30 cellular contexts compared by ENCODE assay signal in genomic region chr19:4776436-4777205, GRCh38. TPM values are rescaled to one million over a fixed set of nuclear protein-coding genes. Genes with fewer than 3 reads are reported as not detected.
DNase-seq lines count a peak whose midpoint lies in the region; ATAC-seq, FAIRE-seq and TF ChIP-seq lines count a peak whose summit lies in the region.
"Had no signal": no experiment of that assay in that cellular context is flagged by ENCODE, and none has a peak within 500 bp of the region (broad histone marks: within the 10 kb centered on the region; RNA-seq: fewer than 3 reads in every experiment).

No MANE protein-coding gene starts in this region.

- CTCF ChIA-PET in PC-3 (lab: Charles Lee): no interaction called here

- no peak for ATAC-seq in PC-3
- ATAC-seq: left lung; stimulated activated naive CD8-positive, alpha-beta T cell treated with anti-CD3 and anti-CD28 coated beads, Interleukin-15, Interleukin-2, amounts not matched to agents 100 U/mL and 50 U/mL, for 24 hours had no signal

- H3K4me3 ChIP-seq in BLaER1 (no peak overlapping the region), GM23248 (no peak overlapping the region), PC-3 (ENCODE audit: low read length) (no peak overlapping the region), neural cell (ENCODE audit: low read length) (peak overlapping the region; percentile 26)
- H3K4me3 ChIP-seq: left lung, MG63, right atrium auricular region, smooth muscle cell, thoracic aorta, uterus had no signal

- intact Hi-C loops in PC-3 (cut with micrococcal nuclease): no loop called here

- H3K79me2 ChIP-seq in GM23248 (ENCODE audit: insufficient read depth) (no peaks in the 10 kb centered on the region), PC-3 (ENCODE audit: low read length) (no peaks in the 10 kb centered on the region), neural cell (replicated peaks; ENCODE audit: insufficient read depth, low read length) (no peaks in the 10 kb centered on the region)

- peak overlapping the region; percentile 70 for H3K4me2 ChIP-seq in BLaER1
- no peak overlapping the region for H3K4me2 ChIP-seq in GM23248 (ENCODE audit: unreplicated experiment)
- H3K4me2 ChIP-seq in PC-3 (ENCODE audit: low read length): no peak overlapping the region
- no peak overlapping the region for H3K4me2 ChIP-seq in neural cell (ENCODE audit: low read length)
- H3K4me2 ChIP-seq: smooth muscle cell had no signal

- TF ChIP-seq CTCF in PC-3 (conservative IDR thresholded peaks at IDR 0.05; ENCODE audit: low read depth, low read length) (no peak), neural cell (IDR thresholded peaks at IDR 0.05; ENCODE audit: poor library complexity, severe bottlenecking) (no peak)

- no peak for FAIRE-seq in GM19239 (lab: Jason Lieb, UNC)
- FAIRE-seq: islet of Langerhans had no signal

- DNase-seq in GM23248: peak; percentile 18
- peak; percentile 48 for DNase-seq in PC-3
- no peak for DNase-seq in activated CD4-positive, alpha-beta T cell treated with anti-CD3 and anti-CD28 coated beads, Interleukin-2, amount 50 U/mL, for 4 hours
- no peak for DNase-seq in NCI-H1105 (lab: John Stamatoyannopoulos, UW)
- no peak for DNase-seq in GM19239 (ENCODE audit: insufficient read length, low spot score)
- DNase-seq: activated CD4-positive, alpha-beta T cell treated with anti-CD3 and anti-CD28 coated beads, Interleukin-2, amount 50 U/mL, for 1 hour; activated CD4-positive, CD25-positive, alpha-beta regulatory T cell; activated T-cell treated with anti-CD3 and anti-CD28 coated beads, Interleukin-2, amount 50 U/mL, for 48 hours; caudate nucleus; COR-L47; cortex of kidney; DMS53; effector memory CD4-positive, alpha-beta T cell; GDM1; KBM-7; left lung; MG63; NCI-H2029 treated with DMSO at 0.1 percent for 48 hours; NCI-H82; posterior cingulate gyrus; stimulated activated CD4-positive, alpha-beta T cell treated with anti-CD3 and anti-CD28 coated beads, Interleukin-1b, Interleukin-23, amount 100 ng/mL, for 48 hours; stimulated activated naive CD8-positive, alpha-beta T cell treated with anti-CD3 and anti-CD28 coated beads, Interleukin-15, Interleukin-2, amounts not matched to agents 100 U/mL and 50 U/mL, for 24 hours; uterus had no signal

- H3K9ac ChIP-seq in BLaER1 (no peak overlapping the region), GM23248 (no peak overlapping the region), PC-3 (ENCODE audit: low read length) (no peak overlapping the region), neural cell (ENCODE audit: low read length) (no peak overlapping the region)

- TF ChIP-seq EP300 in neural cell (conservative IDR thresholded peaks at IDR 0.05; ENCODE audit: poor library complexity, severe bottlenecking): no peak

- in situ Hi-C loops in GM23248 (cut with MboI): no loop called here

- POLR2A ChIA-PET in PC-3 (lab: Charles Lee; ENCODE audit: unreplicated experiment): no interaction called here

- H3K9me3 ChIP-seq in BLaER1 (peaks cover 10% of the 10 kb centered on the region), GM23248 (ENCODE audit: low read depth) (no peaks in the 10 kb centered on the region), PC-3 (ENCODE audit: low read length) (no peaks in the 10 kb centered on the region), neural cell (ENCODE audit: low read length) (no peaks in the 10 kb centered on the region)
- H3K9me3 ChIP-seq: MG63, thoracic aorta, uterus had no signal

- WGBS in GM23248 (ENCODE audit: low coverage in 1 of 2, low lambda C conversion rate in 2 of 2, missing lambda C conversion rate in 2 of 2), 2 experiments: 29 to 37% methylated on average over 13 of the region's 13 CpGs

- no peaks in the 10 kb centered on the region for H3F3A ChIP-seq in GM23248 (ENCODE audit: insufficient read depth)
- no peaks in the 10 kb centered on the region for H3F3A ChIP-seq in PC-3 (ENCODE audit: low read length, unreplicated experiment)
- no peaks in the 10 kb centered on the region for H3F3A ChIP-seq in neural cell (ENCODE audit: insufficient read depth, low read length, poor library complexity, severe bottlenecking)

- H3K27me3 ChIP-seq in BLaER1 (no peaks in the 10 kb centered on the region), GM23248 (replicated peaks; ENCODE audit: insufficient read depth) (no peaks in the 10 kb centered on the region; the same call in 1 of the 2 replicates), PC-3 (ENCODE audit: low read length) (peaks cover 7% of the 10 kb centered on the region; the same call in 1 of the 2 replicates), neural cell (ENCODE audit: insufficient read depth, low read depth, low read length) (no peaks in the 10 kb centered on the region)
- H3K27me3 ChIP-seq: MG63, right atrium auricular region, uterus had no signal

- no TSS peak for BruUV-seq in PC-3 (replicated peaks; lab: Mats Ljungman, UMichigan)

- H3K9me2 ChIP-seq in GM23248 (ENCODE audit: insufficient read depth): no peaks in the 10 kb centered on the region
- H3K9me2 ChIP-seq in PC-3 (replicated peaks; ENCODE audit: low read length): no peaks in the 10 kb centered on the region
- H3K9me2 ChIP-seq in neural cell (ENCODE audit: insufficient read depth, low read length): no peaks in the 10 kb centered on the region

- H4K20me1 ChIP-seq in BLaER1: no peaks in the 10 kb centered on the region; the same call in 1 of the 2 replicates
- H4K20me1 ChIP-seq in GM23248 (ENCODE audit: insufficient read depth): no peaks in the 10 kb centered on the region
- no peaks in the 10 kb centered on the region for H4K20me1 ChIP-seq in PC-3 (ENCODE audit: low read length)
- no peaks in the 10 kb centered on the region for H4K20me1 ChIP-seq in neural cell (ENCODE audit: insufficient read depth)

- H3K4me1 ChIP-seq in BLaER1 (peaks cover 94% of the 10 kb centered on the region), GM23248 (ENCODE audit: insufficient read depth) (no peaks in the 10 kb centered on the region), PC-3 (ENCODE audit: insufficient read depth, low read length) (no peaks in the 10 kb centered on the region)
- H3K4me1 ChIP-seq: left lung, right atrium auricular region, uterus had no signal

- TF ChIP-seq RAD21 in neural cell (conservative IDR thresholded peaks at IDR 0.05): no peak

- H2AFZ ChIP-seq in GM23248 (no peak overlapping the region), PC-3 (ENCODE audit: low read length) (no peak overlapping the region), neural cell (ENCODE audit: low read depth, low read length) (no peak overlapping the region)

- no peak overlapping the region for H3K27ac ChIP-seq in BLaER1
- H3K27ac ChIP-seq in GM23248: no peak overlapping the region
- H3K27ac ChIP-seq in PC-3 (ENCODE audit: low read length): no peak overlapping the region
- H3K27ac ChIP-seq in neural cell (ENCODE audit: low read length): peak overlapping the region; percentile 42
- H3K27ac ChIP-seq: epithelial cell of prostate, left lung, right atrium auricular region, thoracic aorta, uterus had no signal

- no peaks in the 10 kb centered on the region for H3K36me3 ChIP-seq in BLaER1
- no peaks in the 10 kb centered on the region for H3K36me3 ChIP-seq in GM23248 (ENCODE audit: low read depth)
- no peaks in the 10 kb centered on the region for H3K36me3 ChIP-seq in PC-3 (ENCODE audit: low read depth, low read length)
- no peaks in the 10 kb centered on the region for H3K36me3 ChIP-seq in neural cell (ENCODE audit: insufficient read depth, low read length)
- H3K36me3 ChIP-seq: left lung, MG63, right atrium auricular region, thoracic aorta, uterus had no signal

TF ChIP-seq in neural cell, 6 proteins besides CTCF, POLR2A, EP300 and RAD21:
- TF ChIP-seq MXI1 (conservative IDR thresholded peaks at IDR 0.05; ENCODE audit: poor library complexity, severe bottlenecking) (no peak), SMC3 (conservative IDR thresholded peaks at IDR 0.05; ENCODE audit: poor library complexity) (peak; percentile 11)

RNA-seq across cellular contexts. Expression of gene FEM1A, which starts 14.9 kb away (rescaled TPM):
- 11.0 and 11.1 TPM in 2 replicates for total RNA-seq in GM23248 (2014; rRNA removed; shearing (Covaris generic))
- polyA plus RNA-seq in GM23248 (2016; fragmentation: Nextera tagmentation; extraction: Ambion mirVana): 1.1 and 1.3 TPM in 2 replicates
- 28.1 and 30.6 TPM in 2 replicates for total RNA-seq in PC-3 (2014; rRNA removed)
- polyA plus RNA-seq in neural cell: 8.7 and 9.4 TPM in 2 replicates
- 25.7 and 31.4 TPM in 2 replicates for polyA minus RNA-seq in neural cell

RNA-seq across cellular contexts. Expression of gene DPP9, which starts 53.0 kb away (rescaled TPM):
- total RNA-seq in GM23248 (2014; rRNA removed; shearing (Covaris generic)): 50.3 and 82.2 TPM in 2 replicates
- 33.0 and 37.0 TPM in 2 replicates for polyA plus RNA-seq in GM23248 (2016; fragmentation: Nextera tagmentation; extraction: Ambion mirVana)
- total RNA-seq in PC-3 (2014; rRNA removed): 129 and 215 TPM in 2 replicates
- polyA plus RNA-seq in neural cell: 11.7 and 34.9 TPM in 2 replicates
- polyA minus RNA-seq in neural cell: 14.9 and 16.8 TPM in 2 replicates

RNA-seq across cellular contexts. Expression of gene TICAM1, which starts 54.9 kb away (rescaled TPM):
- total RNA-seq in GM23248 (2014; rRNA removed; shearing (Covaris generic)): 2.0 and 4.2 TPM in 2 replicates
- 19.9 TPM in 2 replicates for polyA plus RNA-seq in GM23248 (2016; fragmentation: Nextera tagmentation; extraction: Ambion mirVana)
- 6.5 and 17.0 TPM in 2 replicates for total RNA-seq in PC-3 (2014; rRNA removed)
- not detected in 2 replicates for polyA plus RNA-seq in neural cell
- not detected in 2 replicates for polyA minus RNA-seq in neural cell

Comparison
In these comparisons a context has a peak if more than half of its experiments do, and no peak if none do; other contexts are left out.
1. DNase-seq: peak in GM23248 (single experiment) and PC-3 (single experiment); none in activated CD4-positive, alpha-beta T cell treated with anti-CD3 and anti-CD28 coated beads, Interleukin-2, amount 50 U/mL, for 4 hours (0 of 2), NCI-H1105 (single experiment) and GM19239 (single experiment).